Comparison of ENCODE assay signal across 12 cellular contexts in the genomic region with DNA sequence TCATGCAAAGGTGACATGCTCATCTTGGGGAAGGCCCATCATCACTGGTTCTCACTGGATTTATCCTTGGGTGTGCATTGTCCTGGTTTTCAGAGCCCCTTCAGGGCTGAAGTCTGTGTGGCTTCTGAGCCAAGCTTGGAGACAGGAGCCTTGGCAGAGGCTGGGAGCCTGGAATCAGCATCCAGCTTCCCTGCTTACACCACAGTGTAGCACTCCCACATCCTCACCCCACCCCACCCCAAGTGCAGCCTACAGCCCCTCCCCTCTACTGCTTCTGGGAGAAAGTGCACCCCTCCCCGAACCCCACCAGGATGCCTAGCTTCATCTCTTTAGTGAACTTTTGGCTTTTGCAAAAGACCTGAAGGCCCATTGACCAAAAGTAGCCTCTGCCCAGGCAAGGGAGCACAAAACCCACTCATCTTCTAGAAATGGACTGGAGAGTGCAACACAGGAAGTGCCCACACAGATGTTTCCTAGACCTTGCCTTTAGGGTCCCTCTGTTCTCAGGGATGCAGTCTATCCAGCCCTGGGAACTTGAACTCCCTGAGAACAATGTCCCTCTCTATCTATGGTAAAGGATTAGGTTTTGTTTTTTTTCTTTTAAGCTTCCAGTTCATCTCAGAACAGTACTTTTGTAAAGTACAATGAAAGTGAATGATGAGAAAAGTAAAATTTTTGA.
DNase-seq lines count a peak whose midpoint lies in the region; ATAC-seq and TF ChIP-seq lines count a peak whose summit lies in the region.
"Had no signal": no experiment of that assay in that cellular context is flagged by ENCODE, and none has a peak within 500 bp of the region (broad histone marks: within the 10 kb centered on the region; RNA-seq: fewer than 3 reads in every experiment).

No MANE protein-coding gene starts in this region.

- H3K4me3 ChIP-seq in cardiac muscle cell: no peak overlapping the region
- no peak overlapping the region for H3K4me3 ChIP-seq in upper lobe of left lung

- ATAC-seq in Right ventricle myocardium superior (ENCODE audit: poor library complexity) (no peak), upper lobe of left lung (ENCODE audit: low FRiP score in 2 of 2) (no peak), GM21786 (IDR thresholded peaks at IDR 0.05; ENCODE audit: unreplicated experiment) (no peak), HG02610 (IDR thresholded peaks at IDR 0.05; ENCODE audit: unreplicated experiment) (no peak)
- ATAC-seq in activated T-helper 17 cell treated with anti-CD3 and anti-CD28 coated beads, Interleukin-2, amount 50 U/mL, for 72 hours (replicated peaks): no peak

- peaks cover 5% of the 10 kb centered on the region for H3K36me3 Mint-ChIP-seq in activated T-helper 17 cell treated with anti-CD3 and anti-CD28 coated beads, Interleukin-2, amount 50 U/mL, for 72 hours (ENCODE audit: low read depth)

- H3K9me3 ChIP-seq in cardiac muscle cell (ENCODE audit: low read depth) (no peaks in the 10 kb centered on the region), upper lobe of left lung (no peaks in the 10 kb centered on the region)

- H3K27me3 ChIP-seq in cardiac muscle cell (no peaks in the 10 kb centered on the region), upper lobe of left lung (no peaks in the 10 kb centered on the region)

- no peak for DNase-seq in cardiac muscle cell (ENCODE audit: low read depth in 1 of 2, low spot score in 1 of 2)
- no peak for DNase-seq in Right ventricle myocardium superior
- DNase-seq in left kidney (ENCODE audit: low read depth, low spot score): peak; percentile 24
- no peak for DNase-seq in upper lobe of left lung
- DNase-seq in ecto neural progenitor cell (ENCODE audit: low spot score): no peak
- DNase-seq: activated CD4-positive, alpha-beta T cell treated with anti-CD3 and anti-CD28 coated beads for 1 hour; midbrain; NCI-H2171 had no signal

- H3K27me3 Mint-ChIP-seq in activated T-helper 17 cell treated with anti-CD3 and anti-CD28 coated beads, Interleukin-2, amount 50 U/mL, for 72 hours: peaks cover 5% of the 10 kb centered on the region

- no peaks in the 10 kb centered on the region for H3K9me3 Mint-ChIP-seq in activated T-helper 17 cell treated with anti-CD3 and anti-CD28 coated beads, Interleukin-2, amount 50 U/mL, for 72 hours

- 83% methylated on average over 1 of the region's 1 CpG; no CpG with 5 or more reads in 1 of the 2 donors for WGBS in upper lobe of left lung, 2 donors

- TF ChIP-seq CTCF in cardiac muscle cell (IDR thresholded peaks at IDR 0.05; ENCODE audit: low read depth, low read length): no peak
- TF ChIP-seq CTCF in upper lobe of left lung (IDR thresholded peaks at IDR 0.05): no peak

- intact Hi-C loops in Right ventricle myocardium superior (cut with DNase I): no loop called here

- H3K4me3 Mint-ChIP-seq in activated T-helper 17 cell treated with anti-CD3 and anti-CD28 coated beads, Interleukin-2, amount 50 U/mL, for 72 hours: peak overlapping the region; percentile 54

- no peak for TF ChIP-seq EP300 in upper lobe of left lung (IDR thresholded peaks at IDR 0.05)

- H3K27ac Mint-ChIP-seq in activated T-helper 17 cell treated with anti-CD3 and anti-CD28 coated beads, Interleukin-2, amount 50 U/mL, for 72 hours: peak overlapping the region; percentile 81
- H3K27ac Mint-ChIP-seq: progenitor cell of endocrine pancreas had no signal

- H3K36me3 ChIP-seq in cardiac muscle cell (peaks cover 16% of the 10 kb centered on the region), upper lobe of left lung (no peaks in the 10 kb centered on the region)

- H3K4me1 Mint-ChIP-seq in activated T-helper 17 cell treated with anti-CD3 and anti-CD28 coated beads, Interleukin-2, amount 50 U/mL, for 72 hours: peaks cover 48% of the 10 kb centered on the region

- H3K27ac ChIP-seq in cardiac muscle cell (peak overlapping the region; percentile 13), upper lobe of left lung (peak overlapping the region; percentile 12 to 81 (median 27))

- no peaks in the 10 kb centered on the region for H3K4me1 ChIP-seq in cardiac muscle cell (ENCODE audit: low read depth)
- peaks cover 19 to 31% (median 27%) of the 10 kb centered on the region in 4 donors for H3K4me1 ChIP-seq in upper lobe of left lung

- no peak for TF ChIP-seq POLR2A in upper lobe of left lung (IDR thresholded peaks at IDR 0.05)
